Comparison of ENCODE assay signal across 2 cellular contexts in genomic region chr20:17643531-17644188, GRCh38.
TF ChIP-seq lines count a peak whose summit lies in the region.

No MANE protein-coding gene starts in this region.

TF ChIP-seq in H1, 55 proteins besides CTCF, POLR2A, EP300 and RAD21:
- TF ChIP-seq CHD1 (IDR thresholded peaks at IDR 0.05; ENCODE audit: low read depth, low read length) (no peak), NANOG (IDR thresholded peaks at IDR 0.05; ENCODE audit: insufficient read depth, low read depth, low read length, poor library complexity, severe bottlenecking) (no peak), PHF8 (conservative IDR thresholded peaks at IDR 0.05; ENCODE audit: low read depth, low read length) (no peak), RFX5 (IDR thresholded peaks at IDR 0.05; ENCODE audit: borderline replicate concordance, low read depth, low read length) (no peak), SAP30 (IDR thresholded peaks at IDR 0.05; ENCODE audit: insufficient read depth, insufficient replicate concordance, low read length) (no peak), USF2 (IDR thresholded peaks at IDR 0.05; ENCODE audit: low read length) (no peak), SIX5 (IDR thresholded peaks at IDR 0.05; ENCODE audit: low read depth, low read length) (no peak), EZH2 (IDR thresholded peaks at IDR 0.05; ENCODE audit: low read depth, low read length, severe bottlenecking) (no peak), TBP (IDR thresholded peaks at IDR 0.05; ENCODE audit: low read depth, low read length) (no peak), SP1 (IDR thresholded peaks at IDR 0.05; ENCODE audit: low read depth, low read length) (no peak), RNF2 (IDR thresholded peaks at IDR 0.05; ENCODE audit: borderline replicate concordance, low read depth, low read length, missing control alignments, poor library complexity, severe bottlenecking) (no peak), MAFK (IDR thresholded peaks at IDR 0.05; ENCODE audit: low read depth, low read length) (no peak), CTBP2 (IDR thresholded peaks at IDR 0.05; ENCODE audit: borderline replicate concordance, insufficient read depth, insufficient read length, low read length) (no peak)

TF ChIP-seq in SK-N-SH, 30 proteins besides CTCF, POLR2A, EP300 and RAD21:
- TF ChIP-seq POLR2AphosphoS5 (IDR thresholded peaks at IDR 0.05; ENCODE audit: low read depth, low read length) (no peak), IRF3 (IDR thresholded peaks at IDR 0.05; ENCODE audit: low read depth, low read length) (no peak), TAF1 (IDR thresholded peaks at IDR 0.05; ENCODE audit: borderline replicate concordance, low read depth, low read length) (no peak), TCF12 (IDR thresholded peaks at IDR 0.05) (no peak), REST (IDR thresholded peaks at IDR 0.05; ENCODE audit: low read depth, low read length) (no peak), RFX5 (IDR thresholded peaks at IDR 0.05; ENCODE audit: low read length) (no peak)
